In genomic region chr17:58985265-58985810, GRCh38 we compare ENCODE assay signal across 10 cellular contexts.
"Had no signal": no experiment of that assay in that cellular context is flagged by ENCODE, and none has a peak within 500 bp of the region (broad histone marks: within the 10 kb centered on the region; RNA-seq: fewer than 3 reads in every experiment).

No MANE protein-coding gene starts in this region.

- DNase-seq: activated effector memory CD4-positive, alpha-beta T cell treated with Interleukin-2 at 50 U/mL for 16 hours; activated naive CD4-positive, alpha-beta T cell treated with anti-CD3 and anti-CD28 coated beads, Interleukin-2, amount 50 U/mL, for 16 hours; erythroblast; heart right ventricle; left colon; midbrain; posterior cingulate gyrus; retina; stimulated activated CD4-positive, alpha-beta T cell treated with anti-CD3 and anti-CD28 coated beads, Interleukin-4, amount 100 ng/mL, for 1 hour; stimulated activated naive CD4-positive, alpha-beta T cell had no signal
